In the genomic region with DNA sequence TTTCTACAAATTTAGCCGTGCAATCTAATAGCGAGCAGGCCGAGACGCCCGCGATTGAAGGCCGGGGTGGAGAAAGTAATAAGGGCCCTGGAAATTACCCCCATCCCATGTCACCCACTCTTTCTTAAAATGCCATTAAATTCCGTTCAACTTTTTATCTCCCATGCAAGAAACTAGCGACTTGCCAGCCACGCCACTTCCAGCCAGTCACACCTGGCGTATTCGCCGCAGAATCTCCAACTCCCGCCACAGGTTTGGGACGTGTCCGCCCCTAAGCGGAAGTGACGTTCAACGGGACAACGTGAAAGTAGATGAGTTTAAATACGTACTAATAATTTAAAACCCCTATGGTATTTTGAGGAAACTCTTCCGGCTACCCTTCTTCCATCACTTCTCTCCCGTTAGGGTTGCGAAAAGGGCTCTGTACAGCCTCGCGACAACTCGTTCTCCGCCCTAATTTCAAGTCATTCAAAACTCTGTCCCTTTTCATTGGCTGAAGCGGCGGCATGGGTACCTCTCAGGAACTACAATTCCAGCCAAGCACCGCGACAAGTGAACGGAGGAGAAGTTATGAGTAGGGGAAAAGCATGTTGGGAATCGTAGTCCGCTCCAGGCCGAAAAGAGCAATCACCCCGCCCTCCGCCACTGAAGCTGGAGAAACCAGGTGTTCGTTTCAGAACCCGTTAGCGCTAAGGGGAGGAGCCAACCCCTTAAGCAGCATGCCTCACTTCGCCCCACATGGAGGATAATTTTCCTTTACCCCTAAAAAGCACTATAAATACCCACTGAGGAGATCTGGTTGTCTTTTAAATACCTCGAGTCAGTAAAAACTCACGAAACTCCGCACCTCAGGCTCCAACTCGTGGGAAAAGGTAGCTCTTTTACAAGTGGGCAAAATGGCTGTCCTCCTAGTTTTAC, we compare ENCODE assay signal across 8 cellular contexts. TPM values are rescaled to one million over a fixed set of nuclear protein-coding genes. Genes with fewer than 3 reads are reported as not detected.
DNase-seq lines count a peak whose midpoint lies in the region; ATAC-seq and TF ChIP-seq lines count a peak whose summit lies in the region.

TSS of gene ZRANB3 (minus strand) at position 906 of the 918 bp plus-strand sequence.

- peaks cover 34% of the 10 kb centered on the region for H3K4me1 Mint-ChIP-seq in activated naive CD8-positive, alpha-beta T cell treated with anti-CD3 and anti-CD28 coated beads, Interleukin-2, amount 10 ng/mL, durations not matched to agents 7 days and 5 days
- H3K4me1 Mint-ChIP-seq in osteocyte (ENCODE audit: unreplicated experiment) = peaks cover 26% of the 10 kb centered on the region

- H3K4me1 ChIP-seq in thoracic aorta (ENCODE audit: control insufficient read depth in 1 of 2, low read depth in 2 of 2) = peaks cover 10 to 20% of the 10 kb centered on the region in 2 donors

- ATAC-seq in HG02759 (IDR thresholded peaks at IDR 0.05; ENCODE audit: unreplicated experiment) (peak; percentile 72), thoracic aorta (ENCODE audit: insufficient number of reproducible peaks, low FRiP score, low read depth) (peak; percentile 91)
- ATAC-seq in activated naive CD8-positive, alpha-beta T cell treated with anti-CD3 and anti-CD28 coated beads, Interleukin-2, amount 10 ng/mL, durations not matched to agents 7 days and 5 days (ENCODE audit: low read depth) = peak; percentile 80

- H3K4me3 ChIP-seq in GM12875 (ENCODE audit: low read depth, low read length) (peak within 1 kb of the TSS; percentile 76), thoracic aorta (peak within 1 kb of the TSS; percentile 83)

- H3K36me3 Mint-ChIP-seq in activated naive CD8-positive, alpha-beta T cell treated with anti-CD3 and anti-CD28 coated beads, Interleukin-2, amount 10 ng/mL, durations not matched to agents 7 days and 5 days = peaks cover 14% of the 10 kb centered on the region
- H3K36me3 Mint-ChIP-seq in osteocyte (ENCODE audit: unreplicated experiment) = no peaks in the 10 kb centered on the region

- H3K27ac ChIP-seq in thoracic aorta = peak within 1 kb of the TSS; percentile 87 to 97

- TF ChIP-seq CTCF in GM12875 (IDR thresholded peaks at IDR 0.05; ENCODE audit: borderline replicate concordance, insufficient read depth, low read depth, low read length) = no peak
- TF ChIP-seq CTCF in osteocyte (IDR thresholded peaks at IDR 0.05) = no peak
- TF ChIP-seq CTCF in thoracic aorta (IDR thresholded peaks at IDR 0.05) = no peak

- no peaks in the 10 kb centered on the region for H3K9me3 Mint-ChIP-seq in activated naive CD8-positive, alpha-beta T cell treated with anti-CD3 and anti-CD28 coated beads, Interleukin-2, amount 10 ng/mL, durations not matched to agents 7 days and 5 days
- no peaks in the 10 kb centered on the region for H3K9me3 Mint-ChIP-seq in osteocyte (ENCODE audit: unreplicated experiment)

- no peak within 1 kb of the TSS for H3K27ac Mint-ChIP-seq in activated naive CD8-positive, alpha-beta T cell treated with anti-CD3 and anti-CD28 coated beads, Interleukin-2, amount 10 ng/mL, durations not matched to agents 7 days and 5 days
- H3K27ac Mint-ChIP-seq in osteocyte (ENCODE audit: unreplicated experiment) = no peak within 1 kb of the TSS

- no peaks in the 10 kb centered on the region for H3K27me3 ChIP-seq in thoracic aorta (replicated peaks; ENCODE audit: insufficient read depth)

- POLR2A ChIA-PET in activated naive CD8-positive, alpha-beta T cell treated with anti-CD3 and anti-CD28 coated beads, Interleukin-2, amount 10 ng/mL, durations not matched to agents 7 days and 5 days (lab: Charles Lee) = interaction anchor here (0.6 to 2.1 kb wide), 10 partner anchors 8 to 612 kb away, joined by 3 to 17 read pairs (median 6); partner anchors contain the start of genes CCNT2, RAB3GAP1 and UBXN4

- H3K9me3 ChIP-seq in thoracic aorta = no peaks in the 10 kb centered on the region

- no peaks in the 10 kb centered on the region for H3K36me3 ChIP-seq in thoracic aorta

- intact Hi-C loops in head of caudate nucleus (cut with DNase I) = loop anchor here (5.0 to 10.0 kb wide), 3 partner anchors 212 to 613 kb away; partner anchors contain the start of genes CCNT2, RAB3GAP1 and UBXN4

- no peak within 1 kb of the TSS for H3K4me3 Mint-ChIP-seq in activated naive CD8-positive, alpha-beta T cell treated with anti-CD3 and anti-CD28 coated beads, Interleukin-2, amount 10 ng/mL, durations not matched to agents 7 days and 5 days
- H3K4me3 Mint-ChIP-seq in osteocyte (ENCODE audit: unreplicated experiment) = no peak within 1 kb of the TSS

- H3K27me3 Mint-ChIP-seq in activated naive CD8-positive, alpha-beta T cell treated with anti-CD3 and anti-CD28 coated beads, Interleukin-2, amount 10 ng/mL, durations not matched to agents 7 days and 5 days = no peaks in the 10 kb centered on the region
- H3K27me3 Mint-ChIP-seq in osteocyte (ENCODE audit: unreplicated experiment) = no peaks in the 10 kb centered on the region

- DNase-seq in NCI-H128 (lab: John Stamatoyannopoulos, UW; ENCODE audit: unreplicated experiment) = peak; percentile 86
- DNase-seq in SKM-1 treated with dmso at 0.1 percent for 144 hours (lab: John Stamatoyannopoulos, UW; ENCODE audit: unreplicated experiment) = peak; percentile 99
- DNase-seq in activated naive CD8-positive, alpha-beta T cell treated with anti-CD3 and anti-CD28 coated beads, Interleukin-2, amount 10 ng/mL, durations not matched to agents 7 days and 5 days = peak; percentile 82
- DNase-seq in head of caudate nucleus = peak; percentile 80 to 99 (median 95)
- DNase-seq in osteocyte (ENCODE audit: extremely low spot score, unreplicated experiment) = peak; percentile 96
- DNase-seq in thoracic aorta (ENCODE audit: low spot score) = peak; percentile 93

RNA-seq across cellular contexts. Expression of gene ZRANB3, which starts in this region (rescaled TPM):
- total RNA-seq in activated naive CD8-positive, alpha-beta T cell treated with anti-CD3 and anti-CD28 coated beads, Interleukin-2, amount 10 ng/mL, durations not matched to agents 7 days and 5 days = 1 to 10 TPM; 7.0 to 7.9 TPM
- 10.8 and 11.0 TPM in 2 replicates for total RNA-seq in osteocyte
- 1 to 10 TPM; 3.2 to 4.2 TPM for total RNA-seq in thoracic aorta

Comparison
In these comparisons a context has a peak if more than half of its experiments do, and no peak if none do; other contexts are left out.
1. Peak in every context shown above with its lines: DNase-seq, ATAC-seq, H3K4me3 ChIP-seq and H3K27ac ChIP-seq.